ENCODE assay signal across 17 cellular contexts in genomic region chr3:120419797-120420196, GRCh38. TPM values are rescaled to one million over a fixed set of nuclear protein-coding genes. Genes with fewer than 3 reads are reported as not detected.
DNase-seq lines count a peak whose midpoint lies in the region; ATAC-seq, FAIRE-seq and TF ChIP-seq lines count a peak whose summit lies in the region.
"Had no signal": no experiment of that assay in that cellular context is flagged by ENCODE, and none has a peak within 500 bp of the region (broad histone marks: within the 10 kb centered on the region; RNA-seq: fewer than 3 reads in every experiment).

No MANE protein-coding gene starts in this region.

- H3K27me3 ChIP-seq in right atrium auricular region, result no peaks in the 10 kb centered on the region
- no peaks in the 10 kb centered on the region for H3K27me3 ChIP-seq in rectal smooth muscle tissue (ENCODE audit: control insufficient read depth, insufficient read depth, low read length)

- no peaks in the 10 kb centered on the region for H3K36me3 Mint-ChIP-seq in T-cell
- no peaks in the 10 kb centered on the region for H3K36me3 Mint-ChIP-seq in activated T-cell treated with anti-CD3 and anti-CD28 coated beads, Interleukin-2, amount 50 U/mL, for 4 hours (ENCODE audit: insufficient read depth)
- H3K36me3 Mint-ChIP-seq: activated naive CD4-positive, alpha-beta T cell treated with anti-CD3 and anti-CD28 coated beads, Interleukin-2, amount 50 U/mL, for 24 hours had no signal

- no peaks in the 10 kb centered on the region for H3K9me3 ChIP-seq in right atrium auricular region
- H3K9me3 ChIP-seq: mucosa of descending colon had no signal

- no peaks in the 10 kb centered on the region for H3K9me3 Mint-ChIP-seq in T-cell
- H3K9me3 Mint-ChIP-seq in activated T-cell treated with anti-CD3 and anti-CD28 coated beads, Interleukin-2, amount 50 U/mL, for 4 hours, result no peaks in the 10 kb centered on the region
- H3K9me3 Mint-ChIP-seq: activated naive CD4-positive, alpha-beta T cell treated with anti-CD3 and anti-CD28 coated beads, Interleukin-2, amount 50 U/mL, for 24 hours had no signal

- peaks cover 20% of the 10 kb centered on the region for H3K36me3 ChIP-seq in right atrium auricular region
- no peaks in the 10 kb centered on the region for H3K36me3 ChIP-seq in rectal smooth muscle tissue (ENCODE audit: control insufficient read depth, insufficient read depth, low read length)

- peaks cover 2 to 10% of the 10 kb centered on the region in 2 donors for H3K27me3 Mint-ChIP-seq in T-cell
- H3K27me3 Mint-ChIP-seq in activated T-cell treated with anti-CD3 and anti-CD28 coated beads, Interleukin-2, amount 50 U/mL, for 4 hours (ENCODE audit: low read depth), result peaks cover 12% of the 10 kb centered on the region
- H3K27me3 Mint-ChIP-seq: activated naive CD4-positive, alpha-beta T cell treated with anti-CD3 and anti-CD28 coated beads, Interleukin-2, amount 50 U/mL, for 24 hours had no signal

- ATAC-seq in T-cell (replicated peaks in 1 of 4), result no peak
- ATAC-seq in activated T-cell treated with anti-CD3 and anti-CD28 coated beads, Interleukin-2, amount 50 U/mL, for 4 hours, result no peak
- ATAC-seq: mucosa of descending colon had no signal

- TF ChIP-seq CTCF in C4-2B (conservative IDR thresholded peaks at IDR 0.05), result no peak
- TF ChIP-seq CTCF in right atrium auricular region (IDR thresholded peaks at IDR 0.05), result no peak

- H3K27ac Mint-ChIP-seq in T-cell, result no peak overlapping the region
- H3K27ac Mint-ChIP-seq: activated naive CD4-positive, alpha-beta T cell treated with anti-CD3 and anti-CD28 coated beads, Interleukin-2, amount 50 U/mL, for 24 hours had no signal

- no peak overlapping the region for H3K4me3 Mint-ChIP-seq in T-cell
- no peak overlapping the region for H3K4me3 Mint-ChIP-seq in activated T-cell treated with anti-CD3 and anti-CD28 coated beads, Interleukin-2, amount 50 U/mL, for 4 hours
- H3K4me3 Mint-ChIP-seq: activated naive CD4-positive, alpha-beta T cell treated with anti-CD3 and anti-CD28 coated beads, Interleukin-2, amount 50 U/mL, for 24 hours had no signal

- peak; percentile 19 for DNase-seq in cerebellar cortex (ENCODE audit: low spot score)
- DNase-seq in right atrium auricular region (ENCODE audit: low spot score), result no peak
- DNase-seq in urothelium cell line (ENCODE audit: low spot score), result no peak
- no peak for DNase-seq in SHP77 treated with DMSO at 0.1 percent for 48 hours (lab: John Stamatoyannopoulos, UW)
- DNase-seq in T-cell, result no peak
- DNase-seq in activated T-cell treated with anti-CD3 and anti-CD28 coated beads, Interleukin-2, amount 50 U/mL, for 4 hours, result no peak
- DNase-seq: activated CD4-positive, CD25-positive, alpha-beta regulatory T cell; KBM-7; mucosa of descending colon; NCI-H1417 treated with DMSO at 0.1 percent for 48 hours; NCI-H510A; PC-9; stimulated activated CD4-positive, alpha-beta T cell treated with anti-CD3 and anti-CD28 coated beads, Interleukin-4, amount 100 ng/mL, for 24 hours had no signal

- H3K4me3 ChIP-seq in right atrium auricular region, result no peak overlapping the region
- H3K4me3 ChIP-seq in rectal smooth muscle tissue (ENCODE audit: low read length), result peak overlapping the region; percentile 1
- H3K4me3 ChIP-seq: mucosa of descending colon, PC-9 had no signal

- no peak for FAIRE-seq in urothelium cell line (lab: Jason Lieb, UNC)
- FAIRE-seq: A204.1 had no signal

- POLR2A ChIA-PET in T-cell (lab: Charles Lee), result no interaction called here

- peaks cover 11 to 19% (median 16%) of the 10 kb centered on the region in 3 donors for H3K4me1 Mint-ChIP-seq in T-cell
- H3K4me1 Mint-ChIP-seq in activated T-cell treated with anti-CD3 and anti-CD28 coated beads, Interleukin-2, amount 50 U/mL, for 4 hours (ENCODE audit: low read depth), result peaks cover 13% of the 10 kb centered on the region

- H3K4me1 ChIP-seq in right atrium auricular region (peaks cover 0 to 96% of the 10 kb centered on the region in 2 donors), rectal smooth muscle tissue (ENCODE audit: control insufficient read depth, insufficient read depth, low read length) (peaks cover 65% of the 10 kb centered on the region)

- peak overlapping the region; percentile 79 for H3K27ac ChIP-seq in C4-2B
- peak overlapping the region; percentile 84 to 94 for H3K27ac ChIP-seq in right atrium auricular region
- H3K27ac ChIP-seq in rectal smooth muscle tissue (ENCODE audit: low read depth, low read length), result peak overlapping the region; percentile 82
- H3K27ac ChIP-seq: PC-9 had no signal

- no peak overlapping the region for H3K9ac ChIP-seq in rectal smooth muscle tissue (ENCODE audit: low read length)

- CTCF ChIA-PET in T-cell (lab: Charles Lee), result interaction anchor here (0.7 to 4.5 kb wide), 3 partner anchors 147 to 176 kb away, joined by 3 to 60 read pairs (median 4); no protein-coding TSS in a partner anchor

RNA-seq across cellular contexts. Expression of gene FSTL1, which starts 31.0 kb away (rescaled TPM):
- total RNA-seq in right atrium auricular region (100 to 1,000 TPM; 327 to 380 TPM), T-cell (1 to 10 TPM in 3 of 5 donors, under 1 TPM in 2; 0.76 to 5.1 (median 1.5) TPM)
- 1 to 10 TPM in 1 of 3 donors, under 1 TPM in 2; 0.58 to 1.2 (median 0.91) TPM for total RNA-seq in activated T-cell treated with anti-CD3 and anti-CD28 coated beads, Interleukin-2, amount 50 U/mL, for 4 hours

Comparison
In these comparisons a context has a peak if more than half of its experiments do, and no peak if none do; other contexts are left out.
1. RNA of gene FSTL1, which starts 31.0 kb away (total RNA-seq): 327 to 380 TPM in right atrium auricular region; 0.76 to 5.1 TPM in T-cell and 0.58 to 1.2 TPM in activated T-cell treated with anti-CD3 and anti-CD28 coated beads, Interleukin-2, amount 50 U/mL, for 4 hours; every median in the first group is over 10 times any median in the second.
2. Peak in every context shown above with its lines, with median percentiles within 50 percentile points of each other: H3K27ac ChIP-seq.